In genomic region chr3:158775801-158776399, GRCh38 we compare ENCODE assay signal across 1 cellular context.
A peak's percentile ranks its signal among the peaks of the same experiment; 100 is the strongest.
TF ChIP-seq lines count a peak whose summit lies in the region.

No MANE protein-coding gene starts in this region.

TF ChIP-seq in HepG2, 621 proteins besides CTCF, POLR2A, EP300 and RAD21:
- no peak for TF ChIP-seq ZNF432 (CRISPR knock-in tag; IDR thresholded peaks at IDR 0.05; ENCODE audit: borderline replicate concordance)
- peak; percentile 67 for TF ChIP-seq NFYC (CRISPR knock-in tag; IDR thresholded peaks at IDR 0.05)
- TF ChIP-seq NFYB (CRISPR knock-in tag; IDR thresholded peaks at IDR 0.05): peak; percentile 49
